In the genomic region with DNA sequence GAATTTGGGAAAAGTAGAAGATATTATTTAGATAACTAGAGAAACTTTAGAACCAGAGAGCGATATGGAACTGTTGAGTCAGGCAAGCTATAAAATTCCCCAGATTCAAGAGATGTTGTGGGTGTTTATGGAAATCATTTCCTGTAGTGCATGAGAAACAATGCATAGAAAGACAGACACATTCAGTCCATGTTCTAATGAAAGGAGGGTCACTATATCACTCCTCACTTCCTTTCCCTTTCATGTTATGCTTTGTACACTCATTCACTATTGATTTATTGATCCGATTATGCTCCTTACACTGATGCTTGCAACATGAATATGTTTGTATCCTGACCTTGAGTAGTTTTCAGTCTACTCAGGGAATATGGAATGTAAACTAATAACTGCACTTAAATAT, we compare ENCODE assay signal across 26 cellular contexts.
"Had no signal": no experiment of that assay in that cellular context is flagged by ENCODE, and none has a peak within 500 bp of the region (broad histone marks: within the 10 kb centered on the region; RNA-seq: fewer than 3 reads in every experiment).

No MANE protein-coding gene starts in this region.

- H3K9me3 ChIP-seq: ascending aorta, Peyer's patch, SJSA1 had no signal

- H3K27me3 ChIP-seq: ascending aorta, cardiac muscle cell, Peyer's patch, SJSA1 had no signal

- H3K4me1 Mint-ChIP-seq: activated CD4-positive, alpha-beta T cell treated with anti-CD3 and anti-CD28 coated beads, Interleukin-2, amount 10 ng/mL, durations not matched to agents 24 days and 14 days; activated naive CD8-positive, alpha-beta T cell treated with anti-CD3 and anti-CD28 coated beads for 36 hours; activated T-helper 17 cell treated with anti-CD3 and anti-CD28 coated beads, Interleukin-2, amount 50 U/mL, for 72 hours; central memory CD8-positive, alpha-beta T cell had no signal

- H3K4me1 ChIP-seq: ascending aorta, Peyer's patch, SJSA1 had no signal

- ATAC-seq: activated CD8-positive, alpha-beta T cell treated with anti-CD3 and anti-CD28 coated beads for 36 hours; activated T-cell treated with anti-CD3 and anti-CD28 coated beads, Interleukin-2, amount 50 U/mL, for 72 hours; activated T-helper 17 cell treated with anti-CD3 and anti-CD28 coated beads, Interleukin-2, amount 50 U/mL, for 72 hours had no signal

- H3K36me3 Mint-ChIP-seq: activated naive CD8-positive, alpha-beta T cell treated with anti-CD3 and anti-CD28 coated beads for 36 hours had no signal

- H3K4me3 Mint-ChIP-seq: activated CD4-positive, alpha-beta T cell treated with anti-CD3 and anti-CD28 coated beads, Interleukin-2, amount 10 ng/mL, durations not matched to agents 24 days and 14 days; activated CD8-positive, alpha-beta T cell treated with anti-CD3 and anti-CD28 coated beads for 36 hours; activated naive CD8-positive, alpha-beta T cell treated with anti-CD3 and anti-CD28 coated beads for 36 hours; activated T-cell treated with anti-CD3 and anti-CD28 coated beads, Interleukin-2, amount 50 U/mL, for 72 hours; activated T-helper 17 cell treated with anti-CD3 and anti-CD28 coated beads, Interleukin-2, amount 50 U/mL, for 72 hours; central memory CD8-positive, alpha-beta T cell had no signal

- FAIRE-seq: TTC549 had no signal

- DNase-seq: activated CD4-positive, alpha-beta T cell treated with anti-CD3 and anti-CD28 coated beads, Interleukin-2, amount 10 ng/mL, durations not matched to agents 24 days and 14 days; activated CD4-positive, alpha-beta T cell treated with anti-CD3 and anti-CD28 coated beads, Interleukin-2, amount 50 U/mL, for 4 hours; activated CD8-positive, alpha-beta T cell treated with anti-CD3 and anti-CD28 coated beads for 36 hours; activated effector memory CD4-positive, alpha-beta T cell treated with anti-CD3 and anti-CD28 coated beads, Interleukin-2, amount 50 U/mL, for 16 hours; activated naive CD4-positive, alpha-beta T cell; activated naive CD4-positive, alpha-beta T cell treated with anti-CD3 and anti-CD28 coated beads, Interleukin-2, amount 50 U/mL, for 16 hours; activated naive CD8-positive, alpha-beta T cell treated with anti-CD3 and anti-CD28 coated beads for 36 hours; activated T-cell treated with anti-CD3 and anti-CD28 coated beads, Interleukin-2, amount 50 U/mL, for 1 hour; activated T-cell treated with anti-CD3 and anti-CD28 coated beads, Interleukin-2, amount 50 U/mL, for 72 hours; amygdala; NCI-H1105; NCI-H1417 treated with DMSO at 0.1 percent for 48 hours; NCI-H1694; NCI-H1930; NCI-H2081 treated with DMSO at 0.1 percent for 48 hours; NCI-H345; NCI-H524 treated with DMSO at 0.1 percent for 48 hours; Peyer's patch; RPMI8226; SHP77 treated with DMSO at 0.1 percent for 48 hours had no signal

- H3K36me3 ChIP-seq: ascending aorta, cardiac muscle cell, Peyer's patch, SJSA1 had no signal

- H3K27ac ChIP-seq: ascending aorta, cardiac muscle cell, Peyer's patch, SJSA1 had no signal

- H3K4me3 ChIP-seq: ascending aorta, cardiac muscle cell, Peyer's patch, SJSA1 had no signal

- H3K27me3 Mint-ChIP-seq: activated CD4-positive, alpha-beta T cell treated with anti-CD3 and anti-CD28 coated beads, Interleukin-2, amount 10 ng/mL, durations not matched to agents 24 days and 14 days; activated CD8-positive, alpha-beta T cell treated with anti-CD3 and anti-CD28 coated beads for 36 hours; activated naive CD8-positive, alpha-beta T cell treated with anti-CD3 and anti-CD28 coated beads for 36 hours; activated T-helper 17 cell treated with anti-CD3 and anti-CD28 coated beads, Interleukin-2, amount 50 U/mL, for 72 hours; central memory CD8-positive, alpha-beta T cell had no signal

- H3K27ac Mint-ChIP-seq: activated CD4-positive, alpha-beta T cell treated with anti-CD3 and anti-CD28 coated beads, Interleukin-2, amount 10 ng/mL, durations not matched to agents 24 days and 14 days; activated CD8-positive, alpha-beta T cell treated with anti-CD3 and anti-CD28 coated beads for 36 hours; activated naive CD8-positive, alpha-beta T cell treated with anti-CD3 and anti-CD28 coated beads for 36 hours; activated T-cell treated with anti-CD3 and anti-CD28 coated beads, Interleukin-2, amount 50 U/mL, for 72 hours; activated T-helper 17 cell treated with anti-CD3 and anti-CD28 coated beads, Interleukin-2, amount 50 U/mL, for 72 hours had no signal

- H3K9me3 Mint-ChIP-seq: activated CD4-positive, alpha-beta T cell treated with anti-CD3 and anti-CD28 coated beads, Interleukin-2, amount 10 ng/mL, durations not matched to agents 24 days and 14 days; activated T-helper 17 cell treated with anti-CD3 and anti-CD28 coated beads, Interleukin-2, amount 50 U/mL, for 72 hours had no signal
